In the genomic region with DNA sequence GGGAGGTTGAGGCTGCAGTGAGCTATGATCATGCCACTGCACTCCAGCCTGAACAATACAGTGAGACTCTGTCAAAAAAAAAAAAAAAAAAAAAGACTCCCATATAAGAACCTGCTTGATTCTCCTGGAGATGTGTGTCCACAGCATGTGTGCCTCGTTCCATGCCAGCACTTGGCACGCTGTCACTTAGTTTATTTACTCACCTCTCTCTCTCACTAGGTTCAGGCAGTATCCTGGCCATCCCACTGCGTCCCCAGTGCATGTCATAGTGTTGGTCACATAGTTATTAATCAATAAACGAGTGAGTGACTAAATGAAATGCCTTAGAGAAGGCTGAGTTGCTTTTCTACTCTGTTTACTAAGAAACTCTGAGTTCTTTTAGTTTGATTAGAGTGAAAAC, we compare ENCODE assay signal across 14 cellular contexts.
"Had no signal": no experiment of that assay in that cellular context is flagged by ENCODE, and none has a peak within 500 bp of the region (broad histone marks: within the 10 kb centered on the region; RNA-seq: fewer than 3 reads in every experiment).

No MANE protein-coding gene starts in this region.

- H3K9me3 ChIP-seq: neutrophil, vagina had no signal

- DNase-seq: activated B cell treated with CpG ODN at 0.5 μM for 24 hours; activated T-cell treated with anti-CD3 and anti-CD28 coated beads, Interleukin-2, amount 50 U/mL, for 1 hour; dermis blood vessel endothelial cell; endodermal cell; hippocampal formation; kidney glomerular epithelial cell; midbrain; naive B cell had no signal

- H3K36me3 ChIP-seq: neutrophil, tibial nerve, vagina had no signal

- H3K27me3 ChIP-seq: tibial nerve, vagina had no signal

- H3K4me3 ChIP-seq: lung, smooth muscle cell, tibial nerve, vagina had no signal

- H3K4me1 ChIP-seq: tibial nerve, vagina had no signal

- H3K27ac ChIP-seq: neutrophil, tibial nerve, vagina had no signal

- ATAC-seq: stimulated activated effector memory CD8-positive, alpha-beta T cell treated with anti-CD3 and anti-CD28 coated beads, Interleukin-12 subunit alpha, Interleukin-12 subunit beta, amount 100 ng/mL, for 72 hours had no signal
